In genomic region chr16:53129281-53130192, GRCh38 we compare ENCODE assay signal across 8 cellular contexts.
A peak's percentile ranks its signal among the peaks of the same experiment; 100 is the strongest.
DNase-seq lines count a peak whose midpoint lies in the region; ATAC-seq, FAIRE-seq and TF ChIP-seq lines count a peak whose summit lies in the region.

No MANE protein-coding gene starts in this region.

- peak overlapping the region; percentile 69 for H3K4me3 ChIP-seq in astrocyte (ENCODE audit: insufficient read depth, low read depth, low read length)

- peaks cover 9% of the 10 kb centered on the region for H3K4me1 ChIP-seq in astrocyte (ENCODE audit: insufficient read depth, low read length)

- no peaks in the 10 kb centered on the region for H3K27me3 Mint-ChIP-seq in activated CD4-positive, alpha-beta T cell treated with anti-CD3 and anti-CD28 coated beads, Interleukin-2, amount 10 ng/mL, durations not matched to agents 24 days and 14 days
- H3K27me3 Mint-ChIP-seq in IgD-negative memory B cell (no peaks in the 10 kb centered on the region), astrocyte (ENCODE audit: low read depth, unreplicated experiment) (no peaks in the 10 kb centered on the region)
- H3K27me3 Mint-ChIP-seq in stimulated activated naive B cell treated with anti-CD40 and anti-IgM and Interleukin-4, amounts not matched to agents 10 μg/mL and 1 μg/mL and 100 μg/mL, for 72 hours: no peaks in the 10 kb centered on the region

- peaks cover 3% of the 10 kb centered on the region for H3K36me3 Mint-ChIP-seq in activated CD4-positive, alpha-beta T cell treated with anti-CD3 and anti-CD28 coated beads, Interleukin-2, amount 10 ng/mL, durations not matched to agents 24 days and 14 days (ENCODE audit: low read depth)
- H3K36me3 Mint-ChIP-seq in IgD-negative memory B cell: peaks cover 1% of the 10 kb centered on the region
- peaks cover 2% of the 10 kb centered on the region for H3K36me3 Mint-ChIP-seq in astrocyte (ENCODE audit: low read depth, unreplicated experiment)
- peaks cover 3 to 7% of the 10 kb centered on the region in 2 donors for H3K36me3 Mint-ChIP-seq in stimulated activated naive B cell treated with anti-CD40 and anti-IgM and Interleukin-4, amounts not matched to agents 10 μg/mL and 1 μg/mL and 100 μg/mL, for 72 hours

- FAIRE-seq in astrocyte (lab: Jason Lieb, UNC) (no peak), islet of Langerhans (lab: Jason Lieb, UNC) (peak; percentile 47)

- H3K9me3 ChIP-seq in astrocyte (ENCODE audit: insufficient read depth, low read depth, low read length): no peaks in the 10 kb centered on the region

- TF ChIP-seq CTCF in astrocyte (IDR thresholded peaks at IDR 0.05; ENCODE audit: insufficient read depth, low read depth, low read length): no peak

- peak overlapping the region; percentile 95 for H3K9ac ChIP-seq in astrocyte (ENCODE audit: low read length)

- peak overlapping the region; percentile 98 for H3K4me2 ChIP-seq in astrocyte (ENCODE audit: low read length)

- H3K9me3 Mint-ChIP-seq in activated CD4-positive, alpha-beta T cell treated with anti-CD3 and anti-CD28 coated beads, Interleukin-2, amount 10 ng/mL, durations not matched to agents 24 days and 14 days: no peaks in the 10 kb centered on the region
- H3K9me3 Mint-ChIP-seq in IgD-negative memory B cell (no peaks in the 10 kb centered on the region), astrocyte (ENCODE audit: unreplicated experiment) (no peaks in the 10 kb centered on the region)
- H3K9me3 Mint-ChIP-seq in stimulated activated naive B cell treated with anti-CD40 and anti-IgM and Interleukin-4, amounts not matched to agents 10 μg/mL and 1 μg/mL and 100 μg/mL, for 72 hours: no peaks in the 10 kb centered on the region

- H3K4me1 Mint-ChIP-seq in activated CD4-positive, alpha-beta T cell treated with anti-CD3 and anti-CD28 coated beads, Interleukin-2, amount 10 ng/mL, durations not matched to agents 24 days and 14 days: peaks cover 8% of the 10 kb centered on the region
- H3K4me1 Mint-ChIP-seq in IgD-negative memory B cell (peaks cover 33 to 60% (median 37%) of the 10 kb centered on the region in 3 donors), astrocyte (ENCODE audit: low read depth, unreplicated experiment) (peaks cover 16% of the 10 kb centered on the region)
- peaks cover 17 to 53% of the 10 kb centered on the region in 2 donors for H3K4me1 Mint-ChIP-seq in stimulated activated naive B cell treated with anti-CD40 and anti-IgM and Interleukin-4, amounts not matched to agents 10 μg/mL and 1 μg/mL and 100 μg/mL, for 72 hours

- peak overlapping the region; percentile 91 for H3K27ac ChIP-seq in astrocyte (ENCODE audit: low read depth, low read length)

- H3K27ac Mint-ChIP-seq in activated CD4-positive, alpha-beta T cell treated with anti-CD3 and anti-CD28 coated beads, Interleukin-2, amount 10 ng/mL, durations not matched to agents 24 days and 14 days: peak overlapping the region; percentile 52
- H3K27ac Mint-ChIP-seq in IgD-negative memory B cell (peak overlapping the region; percentile 93 to 97 (median 94)), astrocyte (ENCODE audit: unreplicated experiment) (peak overlapping the region; percentile 96)
- peak overlapping the region; percentile 84 for H3K27ac Mint-ChIP-seq in stimulated activated naive B cell treated with anti-CD40 and anti-IgM and Interleukin-4, amounts not matched to agents 10 μg/mL and 1 μg/mL and 100 μg/mL, for 72 hours

- H3K27me3 ChIP-seq in astrocyte (ENCODE audit: insufficient read depth, low read length): no peaks in the 10 kb centered on the region

- intact Hi-C loops in activated CD4-positive, alpha-beta T cell treated with anti-CD3 and anti-CD28 coated beads, Interleukin-2, amount 10 ng/mL, durations not matched to agents 24 days and 14 days (cut with micrococcal nuclease): loop anchor here (1.0 to 2.0 kb wide), 5 partner anchors 30 to 381 kb away; partner anchors contain the start of genes CHD9 and RBL2

- DNase-seq in activated CD4-positive, alpha-beta T cell treated with anti-CD3 and anti-CD28 coated beads, Interleukin-2, amount 10 ng/mL, durations not matched to agents 24 days and 14 days: no peak
- DNase-seq in activated CD4-positive, alpha-beta T cell treated with anti-CD3 and anti-CD28 coated beads, Interleukin-2, amount 50 U/mL, for 1 hour: no peak
- peak; percentile 40 for DNase-seq in astrocyte (ENCODE audit: low read depth)
- no peak for DNase-seq in stimulated activated naive B cell treated with anti-CD40 and anti-IgM and Interleukin-4, amounts not matched to agents 10 μg/mL and 1 μg/mL and 100 μg/mL, for 72 hours
- DNase-seq in GF-D8 (lab: John Stamatoyannopoulos, UW): no peak
- DNase-seq in activated effector memory CD4-positive, alpha-beta T cell treated with Interleukin-2 at 50 U/mL for 16 hours: no peak

- H2AFZ ChIP-seq in astrocyte (ENCODE audit: low read depth, low read length): peak overlapping the region; percentile 96

- ATAC-seq in stimulated activated naive B cell treated with anti-CD40 and anti-IgM and Interleukin-4, amounts not matched to agents 10 μg/mL and 1 μg/mL and 100 μg/mL, for 72 hours (replicated peaks): peak in 1 of 2 donors; percentile 2

- H3K79me2 ChIP-seq in astrocyte (ENCODE audit: insufficient read depth, low read length): peaks cover 38% of the 10 kb centered on the region

- H3K4me3 Mint-ChIP-seq in activated CD4-positive, alpha-beta T cell treated with anti-CD3 and anti-CD28 coated beads, Interleukin-2, amount 10 ng/mL, durations not matched to agents 24 days and 14 days: peak overlapping the region; percentile 86
- H3K4me3 Mint-ChIP-seq in IgD-negative memory B cell (peak overlapping the region; percentile 81 to 96 (median 92)), astrocyte (ENCODE audit: unreplicated experiment) (peak overlapping the region; percentile 82)
- H3K4me3 Mint-ChIP-seq in stimulated activated naive B cell treated with anti-CD40 and anti-IgM and Interleukin-4, amounts not matched to agents 10 μg/mL and 1 μg/mL and 100 μg/mL, for 72 hours: peak overlapping the region; percentile 82 to 83

- peaks cover 19% of the 10 kb centered on the region for H4K20me1 ChIP-seq in astrocyte (ENCODE audit: insufficient read depth, low read length)

- H3K36me3 ChIP-seq in astrocyte (ENCODE audit: insufficient read depth, low read length): peaks cover 4% of the 10 kb centered on the region
